In the genomic region with DNA sequence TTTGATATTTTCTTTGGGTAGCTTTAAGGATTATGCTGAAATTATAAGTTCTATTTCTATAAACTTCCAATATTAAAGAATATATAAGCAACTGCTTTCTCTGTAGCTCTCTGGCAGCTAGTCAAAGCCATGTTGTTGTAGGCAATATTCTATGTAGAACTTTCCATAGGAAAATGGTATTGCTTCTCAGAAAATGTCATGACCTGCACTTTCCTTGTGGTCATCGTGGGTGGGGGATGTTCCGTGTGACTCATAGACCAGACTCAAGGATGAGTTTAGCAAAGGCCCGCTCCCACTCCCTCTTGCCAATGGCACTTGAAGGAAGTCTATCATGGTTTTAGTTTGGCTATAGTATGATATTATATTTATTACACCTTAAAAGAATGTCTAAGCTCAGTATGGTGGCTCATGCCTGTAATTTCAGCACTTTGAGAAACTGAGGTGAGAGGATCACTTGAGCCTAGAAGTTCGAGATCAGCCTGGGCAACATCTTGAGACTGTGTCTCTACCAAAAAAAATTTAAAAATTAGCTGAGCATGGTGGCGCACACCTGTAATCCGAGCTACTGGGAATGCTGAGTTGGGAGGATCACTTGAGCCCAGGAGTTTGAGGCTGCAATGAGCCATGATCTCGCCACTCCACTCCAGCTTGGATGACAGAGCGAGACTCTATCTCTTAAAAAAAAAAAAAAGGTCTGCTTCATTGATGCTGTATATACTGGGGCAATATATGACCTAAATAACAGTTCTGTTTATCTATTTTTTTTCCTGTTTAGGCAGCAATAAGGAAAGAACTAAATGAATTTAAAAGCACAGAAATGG, we compare ENCODE assay signal across 8 cellular contexts.
DNase-seq lines count a peak whose midpoint lies in the region; ATAC-seq and TF ChIP-seq lines count a peak whose summit lies in the region.

No MANE protein-coding gene starts in this region.

- H3K4me3 ChIP-seq in HL-60 (replicated peaks; ENCODE audit: insufficient read depth, low read length): no peak overlapping the region

- H3K27me3 ChIP-seq in HL-60 (ENCODE audit: insufficient read depth, poor library complexity, severe bottlenecking): no peaks in the 10 kb centered on the region

- H3K27ac ChIP-seq in HL-60 (replicated peaks): peak overlapping the region; percentile 60

- DNase-seq in HL-60 (ENCODE audit: low read depth in 1 of 2, low spot score in 1 of 2): peak; percentile 68 to 77
- DNase-seq in activated CD4-positive, alpha-beta T cell treated with anti-CD3 and anti-CD28 coated beads, Interleukin-2, amount 50 U/mL, for 4 hours: peak; percentile 70 to 73
- peak; percentile 47 for DNase-seq in fibroblast of gingiva (ENCODE audit: low read depth)
- peak; percentile 41 for DNase-seq in stimulated activated CD8-positive, alpha-beta memory T cell treated with anti-CD3 and anti-CD28 coated beads, Interleukin-15, amount 100 ng/mL, for 24 hours (ENCODE audit: low read depth)
- no peak for DNase-seq in NCI-H1436 treated with DMSO at 0.1 percent for 48 hours (lab: John Stamatoyannopoulos, UW)
- no peak for DNase-seq in NCI-H526 (lab: John Stamatoyannopoulos, UW)

- ATAC-seq in HG02798 (IDR thresholded peaks at IDR 0.05; ENCODE audit: poor library complexity, unreplicated experiment): no peak
- ATAC-seq in GM21390 (IDR thresholded peaks at IDR 0.05; ENCODE audit: unreplicated experiment): no peak

- no peak for TF ChIP-seq CTCF in HL-60 (IDR thresholded peaks at IDR 0.05; ENCODE audit: insufficient read depth, low read length)

Comparison
In these comparisons a context has a peak if more than half of its experiments do, and no peak if none do; other contexts are left out.
1. DNase-seq: peak in HL-60 (2 of 2), activated CD4-positive, alpha-beta T cell treated with anti-CD3 and anti-CD28 coated beads, Interleukin-2, amount 50 U/mL, for 4 hours (2 of 2), fibroblast of gingiva (single experiment) and stimulated activated CD8-positive, alpha-beta memory T cell treated with anti-CD3 and anti-CD28 coated beads, Interleukin-15, amount 100 ng/mL, for 24 hours (single experiment); none in NCI-H1436 treated with DMSO at 0.1 percent for 48 hours (single experiment) and NCI-H526 (0 of 2).